In genomic region chr17:19012171-19013080, GRCh38 we compare ENCODE assay signal across 1 cellular context.
TF ChIP-seq lines count a peak whose summit lies in the region.

No MANE protein-coding gene starts in this region.

TF ChIP-seq in H1, 55 proteins besides CTCF, POLR2A, EP300 and RAD21:
- TF ChIP-seq POLR2AphosphoS5 (IDR thresholded peaks at IDR 0.05; ENCODE audit: low read depth, low read length) = no peak
